ENCODE assay signal across 8 cellular contexts in the genomic region with DNA sequence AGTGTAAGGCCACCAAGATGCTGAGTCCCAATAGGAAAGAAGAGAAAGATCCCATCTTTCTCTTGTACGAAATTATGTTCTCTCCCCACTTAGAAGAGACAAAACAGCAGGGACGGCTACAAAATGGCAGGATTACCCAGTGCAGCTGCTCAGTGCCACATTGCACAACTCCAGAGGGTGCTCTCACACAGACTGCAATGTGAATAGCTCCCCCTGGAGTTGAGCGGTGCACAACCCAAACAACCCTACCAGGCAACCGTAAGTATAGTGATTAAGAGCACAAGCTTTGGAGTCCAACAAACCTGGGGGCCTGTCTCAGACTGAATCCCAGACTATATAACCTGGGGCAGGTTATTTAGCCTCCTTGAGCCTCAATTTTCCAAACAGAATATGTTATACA. TPM values are rescaled to one million over a fixed set of nuclear protein-coding genes. Genes with fewer than 3 reads are reported as not detected.
A peak's percentile ranks its signal among the peaks of the same experiment; 100 is the strongest.
DNase-seq lines count a peak whose midpoint lies in the region; ATAC-seq lines count a peak whose summit lies in the region.

No MANE protein-coding gene starts in this region.

- intact Hi-C loops in right cardiac atrium (cut with DNase I): loop anchor here in 2 of 4 donors (5.0 kb wide), 1 partner anchor 254 kb away; no protein-coding TSS in a partner anchor

- WGBS in right cardiac atrium: 75% methylated on average over 4 of the region's 4 CpGs

- H3K9me3 ChIP-seq in right cardiac atrium (ENCODE audit: control insufficient read depth, low read length): no peaks in the 10 kb centered on the region

- peak; percentile 57 for DNase-seq in activated naive CD4-positive, alpha-beta T cell treated with Interleukin-2 at 50 U/mL for 16 hours
- no peak for DNase-seq in activated naive CD4-positive, alpha-beta T cell (lab: John Stamatoyannopoulos, UW)
- peak; percentile 85 for DNase-seq in NCI-H69 (lab: John Stamatoyannopoulos, UW)
- peak; percentile 77 for DNase-seq in activated effector memory CD4-positive, alpha-beta T cell treated with anti-CD3 and anti-CD28 coated beads, Interleukin-2, amount 50 U/mL, for 16 hours
- peak; percentile 60 to 69 (median 65) for DNase-seq in right cardiac atrium
- peak; percentile 75 for DNase-seq in stimulated activated CD4-positive, alpha-beta T cell treated with anti-CD3 and anti-CD28 coated beads, Interleukin-1b, Interleukin-23, amount 100 ng/mL, for 48 hours
- no peak for DNase-seq in effector CD4-positive, alpha-beta T cell

- no peaks in the 10 kb centered on the region for H3K27me3 ChIP-seq in right cardiac atrium (ENCODE audit: control insufficient read depth, insufficient read depth)

- no peaks in the 10 kb centered on the region for H3K4me1 ChIP-seq in right cardiac atrium (ENCODE audit: control insufficient read depth, insufficient read depth, low read length)

- H3K27ac ChIP-seq in right cardiac atrium (ENCODE audit: low read length): peak overlapping the region; percentile 82

- ATAC-seq in right cardiac atrium (no peak), GM18907 (IDR thresholded peaks at IDR 0.05; ENCODE audit: unreplicated experiment) (no peak)

- no peak overlapping the region for H3K4me3 ChIP-seq in right cardiac atrium (ENCODE audit: low read length)

RNA-seq across cellular contexts. Expression of a gene that starts 3.1 kb away (rescaled TPM):
- total RNA-seq in right cardiac atrium: 10 to 100 TPM; 33.6 to 65.9 (median 39.2) TPM
- polyA plus RNA-seq in right cardiac atrium: 22.9 TPM

Comparison
In these comparisons a context has a peak if more than half of its experiments do, and no peak if none do; other contexts are left out.
1. DNase-seq: peak in activated naive CD4-positive, alpha-beta T cell treated with Interleukin-2 at 50 U/mL for 16 hours (single experiment), NCI-H69 (single experiment), activated effector memory CD4-positive, alpha-beta T cell treated with anti-CD3 and anti-CD28 coated beads, Interleukin-2, amount 50 U/mL, for 16 hours (single experiment), right cardiac atrium (3 of 3) and stimulated activated CD4-positive, alpha-beta T cell treated with anti-CD3 and anti-CD28 coated beads, Interleukin-1b, Interleukin-23, amount 100 ng/mL, for 48 hours (single experiment); none in activated naive CD4-positive, alpha-beta T cell (0 of 4) and effector CD4-positive, alpha-beta T cell (single experiment).